Comparison of ENCODE assay signal across 6 cellular contexts in genomic region chr5:171413993-171414392, GRCh38. TPM values are rescaled to one million over a fixed set of nuclear protein-coding genes. Genes with fewer than 3 reads are reported as not detected.
DNase-seq lines count a peak whose midpoint lies in the region; ATAC-seq, FAIRE-seq and TF ChIP-seq lines count a peak whose summit lies in the region.
"Not testable (repeated sequence)": the region's sequence is repeated elsewhere in the genome, so short reads cannot be mapped to it uniquely, and the experiment has no call there.

No MANE protein-coding gene starts in this region.

- peak; percentile 2; the same call in 1 of the 3 replicates for ATAC-seq in K562
- not testable (repeated sequence) for ATAC-seq in HepG2; stimulated activated effector memory CD8-positive, alpha-beta T cell treated with anti-CD3 and anti-CD28 coated beads, Interleukin-12 subunit alpha, Interleukin-12 subunit beta, amount 100 ng/mL, for 72 hours

- H3K4me2 ChIP-seq in K562 (ENCODE audit: insufficient read depth, low read length); HepG2 (ENCODE audit: low read depth, low read length): not testable (repeated sequence)

- TF ChIP-seq CTCF in HEK293 (tag by site-specific recombination; IDR thresholded peaks at IDR 0.05); K562 (IDR thresholded peaks at IDR 0.05 in 2 of 3, conservative IDR thresholded peaks at IDR 0.05 in 1 of 3; ENCODE audit: insufficient read depth in 2 of 3, low read depth in 1 of 3, low read length in 3 of 3); HepG2 (CRISPR knock-in tag; IDR thresholded peaks at IDR 0.05): not testable (repeated sequence)

- peaks cover 36 to 50% of the 10 kb centered on the region in 2 experiments for H3K36me3 ChIP-seq in HEK293 (ENCODE audit: control insufficient read depth in 2 of 2, insufficient read depth in 1 of 2, low read length in 2 of 2)
- peaks cover 45% of the 10 kb centered on the region for H3K36me3 ChIP-seq in K562 (ENCODE audit: control insufficient read depth, insufficient read depth, low read length)
- peaks cover 5 to 40% of the 10 kb centered on the region in 2 experiments; a peak in 4 of 5 replicates for H3K36me3 ChIP-seq in HepG2 (replicated peaks in 1 of 2; ENCODE audit: control insufficient read depth in 1 of 2, insufficient read depth in 2 of 2, low read length in 2 of 2)

- DNase-seq in activated CD8-positive, alpha-beta memory T cell treated with anti-CD3 and anti-CD28 coated beads, Interleukin-2, amount 50 U/mL, for 48 hours, result peak; percentile 54
- DNase-seq in K562 (ENCODE audit: extremely low read depth in 1 of 4, low spot score in 3 of 4); HepG2 (ENCODE audit: low spot score); stimulated activated effector memory CD8-positive, alpha-beta T cell treated with anti-CD3 and anti-CD28 coated beads, Interleukin-12 subunit alpha, Interleukin-12 subunit beta, amount 100 ng/mL, for 72 hours (ENCODE audit: low spot score in 2 of 2): not testable (repeated sequence)

- POLR2A ChIA-PET in HEK293 (lab: Yijun Ruan, JAX), result interaction anchor here (1.3 kb wide), 1 partner anchor 27 kb away, joined by 3 read pairs; no protein-coding TSS in a partner anchor
- POLR2A ChIA-PET in K562 (lab: Yijun Ruan, JAX), result interaction anchor here (0.8 to 2.0 kb wide), 3 partner anchors 9 to 26 kb away, joined by 3 to 8 read pairs (median 6); no protein-coding TSS in a partner anchor
- POLR2A ChIA-PET in HepG2 (lab: Yijun Ruan, JAX), result not testable (repeated sequence)

- TF ChIP-seq POLR2A in K562 (conservative IDR thresholded peaks at IDR 0.05); HepG2 (IDR thresholded peaks at IDR 0.05; ENCODE audit: insufficient read depth in 1 of 2, low read depth in 2 of 2, low read length in 2 of 2): not testable (repeated sequence)

- TF ChIP-seq RAD21 in K562 (CRISPR knock-in tag; conservative IDR thresholded peaks at IDR 0.05 in 1 of 2, IDR thresholded peaks at IDR 0.05 in 1 of 2); HepG2 (CRISPR knock-in tag; IDR thresholded peaks at IDR 0.05): not testable (repeated sequence)

- not testable (repeated sequence) for H3K27me3 Mint-ChIP-seq in activated naive CD4-positive, alpha-beta T cell treated with anti-CD3 and anti-CD28 coated beads, Interleukin-2, amount 50 U/mL, for 24 hours

- H3K36me3 Mint-ChIP-seq in activated naive CD4-positive, alpha-beta T cell treated with anti-CD3 and anti-CD28 coated beads, Interleukin-2, amount 50 U/mL, for 24 hours, result peaks cover 23% of the 10 kb centered on the region
- peaks cover 70% of the 10 kb centered on the region for H3K36me3 Mint-ChIP-seq in stimulated activated effector memory CD8-positive, alpha-beta T cell treated with anti-CD3 and anti-CD28 coated beads, Interleukin-12 subunit alpha, Interleukin-12 subunit beta, amount 100 ng/mL, for 72 hours

- CTCF ChIA-PET in HEK293 (lab: Yijun Ruan, JAX), result interaction anchor here (0.5 to 1.2 kb wide), 4 partner anchors 14 to 330 kb away, joined by 3 read pairs; no protein-coding TSS in a partner anchor
- CTCF ChIA-PET in K562 (lab: Yijun Ruan, JAX; ENCODE audit: low intra/inter-chr PET ratio), result interaction anchor here (0.6 kb wide), 1 partner anchor 64 kb away, joined by 4 read pairs; no protein-coding TSS in a partner anchor
- CTCF ChIA-PET in HepG2 (lab: Yijun Ruan, JAX; ENCODE audit: low intra/inter-chr PET ratio, low total read pairs), result not testable (repeated sequence)

- H3K4me3 ChIP-seq in HEK293 (ENCODE audit: low read depth, low read length); K562; HepG2 (replicated peaks in 1 of 3; ENCODE audit: insufficient read depth in 1 of 3, low read depth in 2 of 3, low read length in 3 of 3): not testable (repeated sequence)

- intact Hi-C loops in K562 (cut with micrococcal nuclease); HepG2 (cut with micrococcal nuclease; ENCODE audit: unreplicated experiment): not testable (repeated sequence)

- TF ChIP-seq EP300 in K562 (IDR thresholded peaks at IDR 0.05; ENCODE audit: low read length); HepG2 (IDR thresholded peaks at IDR 0.05; ENCODE audit: low read depth in 2 of 2, low read length in 2 of 2); HepG2 (CRISPR knock-in tag; IDR thresholded peaks at IDR 0.05; ENCODE audit: borderline replicate concordance): not testable (repeated sequence)

- not testable (repeated sequence) for H3K9me1 ChIP-seq in K562 (ENCODE audit: control insufficient read depth, insufficient read depth, low read length)

- BruUV-seq in K562 (replicated peaks; lab: Mats Ljungman, UMichigan); HepG2 (replicated peaks; lab: Mats Ljungman, UMichigan): not testable (repeated sequence)

- H4K20me1 ChIP-seq in K562 (replicated peaks; ENCODE audit: control insufficient read depth, insufficient read depth, low read length) (peaks cover 19% of the 10 kb centered on the region), HepG2 (ENCODE audit: insufficient read depth, low read length) (peaks cover 56% of the 10 kb centered on the region)

- H3K4me1 ChIP-seq in HEK293 (ENCODE audit: control insufficient read depth, insufficient read depth, low read length); HepG2 (ENCODE audit: insufficient read depth, low read length): not testable (repeated sequence)
- peaks cover 7 to 10% of the 10 kb centered on the region in 2 experiments; a peak in 4 of 5 replicates for H3K4me1 ChIP-seq in K562 (replicated peaks in 1 of 2; ENCODE audit: control insufficient read depth in 2 of 2, insufficient read depth in 2 of 2, low read length in 2 of 2)

- peaks cover 30% of the 10 kb centered on the region for H3K4me1 Mint-ChIP-seq in activated naive CD4-positive, alpha-beta T cell treated with anti-CD3 and anti-CD28 coated beads, Interleukin-2, amount 50 U/mL, for 24 hours
- peaks cover 12% of the 10 kb centered on the region for H3K4me1 Mint-ChIP-seq in stimulated activated effector memory CD8-positive, alpha-beta T cell treated with anti-CD3 and anti-CD28 coated beads, Interleukin-12 subunit alpha, Interleukin-12 subunit beta, amount 100 ng/mL, for 72 hours

- H3K9me3 ChIP-seq in HEK293 (ENCODE audit: control insufficient read depth, insufficient read depth, low read depth, low read length); K562 (replicated peaks; ENCODE audit: control insufficient read depth, insufficient read depth, low read depth, low read length); HepG2 (ENCODE audit: low read length): not testable (repeated sequence)

- in situ Hi-C loops in K562 (cut with MboI), result loop anchor here (10.0 kb wide), 1 partner anchor 621 kb away; no protein-coding TSS in a partner anchor
- in situ Hi-C loops in HepG2 (cut with HindIII; ENCODE audit: extremely low pct_ligation_motif_present, low pct_unique_long_range_greater_than_20kb), result not testable (repeated sequence)

- H3K27ac Mint-ChIP-seq in activated naive CD4-positive, alpha-beta T cell treated with anti-CD3 and anti-CD28 coated beads, Interleukin-2, amount 50 U/mL, for 24 hours, result peak overlapping the region; percentile 68
- peak overlapping the region; percentile 54 for H3K27ac Mint-ChIP-seq in stimulated activated effector memory CD8-positive, alpha-beta T cell treated with anti-CD3 and anti-CD28 coated beads, Interleukin-12 subunit alpha, Interleukin-12 subunit beta, amount 100 ng/mL, for 72 hours

- H3K79me2 ChIP-seq in K562 (ENCODE audit: control insufficient read depth, insufficient read depth, low read length) (peaks cover 11% of the 10 kb centered on the region), HepG2 (ENCODE audit: insufficient read depth, low read length) (peaks cover 10% of the 10 kb centered on the region)

- not testable (repeated sequence) for H3K27me3 ChIP-seq in K562 (ENCODE audit: control insufficient read depth in 2 of 2, insufficient read depth in 2 of 2, low read length in 2 of 2); HepG2 (ENCODE audit: control insufficient read depth in 1 of 2, insufficient read depth in 2 of 2, low read length in 2 of 2)

- not testable (repeated sequence) for H2AFZ ChIP-seq in K562 (ENCODE audit: low read depth, low read length); HepG2 (ENCODE audit: low read length)

- not testable (repeated sequence) for H3K27ac ChIP-seq in HEK293 (ENCODE audit: extremely low read depth, low read depth, low read length); K562 (ENCODE audit: extremely low read depth, low read depth, low read length); HepG2 (ENCODE audit: extremely low read length, insufficient read depth, low read length)

- not testable (repeated sequence) for H3K9me3 Mint-ChIP-seq in activated naive CD4-positive, alpha-beta T cell treated with anti-CD3 and anti-CD28 coated beads, Interleukin-2, amount 50 U/mL, for 24 hours; stimulated activated effector memory CD8-positive, alpha-beta T cell treated with anti-CD3 and anti-CD28 coated beads, Interleukin-12 subunit alpha, Interleukin-12 subunit beta, amount 100 ng/mL, for 72 hours

- not testable (repeated sequence) for H3K9ac ChIP-seq in K562 (ENCODE audit: insufficient read depth in 1 of 2, low read depth in 2 of 2, low read length in 2 of 2); HepG2 (ENCODE audit: insufficient read depth, low read depth, low read length)

- 39% methylated on average over 5 of the region's 5 CpGs for WGBS in K562 (ENCODE audit: insufficient coverage, low coverage, missing lambda C conversion rate)
- 93% methylated on average over 5 of the region's 5 CpGs for WGBS in HepG2 (ENCODE audit: low lambda C conversion rate)

- peak overlapping the region; percentile 23 for H3K4me3 Mint-ChIP-seq in activated naive CD4-positive, alpha-beta T cell treated with anti-CD3 and anti-CD28 coated beads, Interleukin-2, amount 50 U/mL, for 24 hours
- H3K4me3 Mint-ChIP-seq in stimulated activated effector memory CD8-positive, alpha-beta T cell treated with anti-CD3 and anti-CD28 coated beads, Interleukin-12 subunit alpha, Interleukin-12 subunit beta, amount 100 ng/mL, for 72 hours, result not testable (repeated sequence)

- not testable (repeated sequence) for FAIRE-seq in K562 (lab: Jason Lieb, UNC); HepG2 (lab: Jason Lieb, UNC)

RNA-seq across cellular contexts. Expression of gene FGF18, which starts 5.5 kb away (rescaled TPM):
- 0.21 TPM in 1 of 2 replicates, not detected in the other for total RNA-seq in K562 (2011; cell fraction: chromatin; rRNA removed; ENCODE audit: low replicate concordance)
- 0.17 TPM in 1 of 2 replicates, not detected in the other for total RNA-seq in K562 (2011; cell fraction: nucleolus; rRNA removed)
- not detected in 2 replicates for total RNA-seq in K562 (2011; cell fraction: nucleoplasm; rRNA removed)
- 0.05 TPM in 1 of 2 replicates, not detected in the other for total RNA-seq in K562 (2014; rRNA removed)
- not detected in 2 replicates for total RNA-seq in K562 (2014; rRNA removed; fragmentation: Illumina TruSeq; extraction: Trizol)
- not detected in 2 replicates for total RNA-seq in K562 (2015; rRNA removed; fragmentation: Illumina TruSeq; extraction: Trizol)
- total RNA-seq in K562 (2021), result 0.18 TPM in 1 of 2 replicates, not detected in the other
- polyA plus RNA-seq in K562 (2011; rRNA removed), result not detected in 2 replicates
- 0.06 TPM in 1 of 2 replicates, not detected in the other for polyA plus RNA-seq in K562 (2011; cell fraction: cytosol; rRNA removed)
- 0.11 and 0.22 TPM in 2 replicates for polyA plus RNA-seq in K562 (2011; cell fraction: nucleus; rRNA removed)
- 0.04 and 0.05 TPM in 2 replicates for polyA plus RNA-seq in K562 (2012)
- not detected in 2 replicates for polyA plus RNA-seq in K562 (2014; fragmentation: Illumina TruSeq; extraction: Trizol)
- polyA plus RNA-seq in K562 (2014; fragmentation: Nextera tagmentation; extraction: Ambion mirVana), result not detected
- polyA plus RNA-seq in K562 (2014; rRNA removed), result 0.11 TPM in 1 of 2 replicates, not detected in the other
- polyA minus RNA-seq in K562 (2011; rRNA and poly(A)+ RNA removed), result not detected in 2 replicates
- polyA minus RNA-seq in K562 (2011; cell fraction: cytosol; rRNA and poly(A)+ RNA removed), result not detected in 2 replicates
- 0.13 and 0.22 TPM in 2 replicates for polyA minus RNA-seq in K562 (2011; cell fraction: nucleus; rRNA and poly(A)+ RNA removed)
- total RNA-seq in HepG2 (2016; rRNA removed; fragmentation: Illumina TruSeq; extraction: Trizol), result not detected in 2 replicates
- not detected in 2 replicates for total RNA-seq in HepG2 (2016; cell fraction: cytosol; rRNA removed; fragmentation: Illumina TruSeq; extraction: Trizol; ENCODE audit: low read depth)
- total RNA-seq in HepG2 (2016; cell fraction: insoluble cytoplasmic fraction; rRNA removed; fragmentation: Illumina TruSeq; extraction: Trizol), result not detected in 2 replicates
- total RNA-seq in HepG2 (2016; cell fraction: membrane; rRNA removed; fragmentation: Illumina TruSeq; extraction: Trizol), result not detected in 2 replicates
- total RNA-seq in HepG2 (2016; cell fraction: nucleus; rRNA removed; fragmentation: Illumina TruSeq; extraction: Trizol), result not detected in 2 replicates
- 0.04 TPM in 1 of 2 replicates, not detected in the other for polyA plus RNA-seq in HepG2 (2011; rRNA removed)
- polyA plus RNA-seq in HepG2 (2011; cell fraction: cytosol; rRNA removed), result not detected in 2 replicates
- polyA plus RNA-seq in HepG2 (2011; cell fraction: nucleus; rRNA removed), result 0.05 and 0.24 TPM in 2 replicates
- 0.08 TPM in 1 of 2 replicates, not detected in the other for polyA plus RNA-seq in HepG2 (2012)
- 0.06 TPM in 1 of 2 replicates, not detected in the other for polyA plus RNA-seq in HepG2 (2016; cell fraction: cytosol; fragmentation: Illumina TruSeq; extraction: Trizol; ENCODE audit: low read depth)
- polyA plus RNA-seq in HepG2 (2016; cell fraction: insoluble cytoplasmic fraction; fragmentation: Illumina TruSeq; extraction: Trizol; ENCODE audit: low read depth), result not detected in 2 replicates
- 0.09 TPM in 1 of 2 replicates, not detected in the other for polyA plus RNA-seq in HepG2 (2016; cell fraction: membrane; fragmentation: Illumina TruSeq; extraction: Trizol; ENCODE audit: low read depth)
- not detected in 2 replicates for polyA plus RNA-seq in HepG2 (2016; cell fraction: nucleus; fragmentation: Illumina TruSeq; extraction: Trizol; ENCODE audit: insufficient read depth, low read depth)
- polyA minus RNA-seq in HepG2 (2011; rRNA and poly(A)+ RNA removed; ENCODE audit: low replicate concordance), result not detected in 2 replicates
- polyA minus RNA-seq in HepG2 (2011; cell fraction: cytosol; rRNA and poly(A)+ RNA removed), result not detected in 2 replicates
- polyA minus RNA-seq in HepG2 (2011; cell fraction: nucleus; rRNA and poly(A)+ RNA removed), result not detected in 2 replicates

RNA-seq across cellular contexts. Expression of gene NPM1, which starts 26.3 kb away (rescaled TPM):
- total RNA-seq in K562 (2011; cell fraction: chromatin; rRNA removed; ENCODE audit: low replicate concordance), result 380 and 708 TPM in 2 replicates
- total RNA-seq in K562 (2011; cell fraction: nucleolus; rRNA removed), result 320 and 388 TPM in 2 replicates
- 349 and 479 TPM in 2 replicates for total RNA-seq in K562 (2011; cell fraction: nucleoplasm; rRNA removed)
- total RNA-seq in K562 (2014; rRNA removed) (2,275 and 2,438 TPM in 2 replicates), K562 (2014; rRNA removed; fragmentation: Illumina TruSeq; extraction: Trizol) (6,105 and 6,135 TPM in 2 replicates), K562 (2015; rRNA removed; fragmentation: Illumina TruSeq; extraction: Trizol) (5,186 and 5,639 TPM in 2 replicates), K562 (2021) (2,894 and 2,951 TPM in 2 replicates), HepG2 (2016; rRNA removed; fragmentation: Illumina TruSeq; extraction: Trizol) (3,353 and 5,553 TPM in 2 replicates)
- polyA plus RNA-seq in K562 (2011; rRNA removed) (2,553 and 3,164 TPM in 2 replicates), K562 (2014; fragmentation: Illumina TruSeq; extraction: Trizol) (4,182 and 5,696 TPM in 2 replicates), K562 (2014; fragmentation: Nextera tagmentation; extraction: Ambion mirVana) (1,000 to 10,000 TPM; 4,099 to 6,909 TPM), K562 (2014; rRNA removed) (2,789 and 6,654 TPM in 2 replicates), HepG2 (2011; rRNA removed) (1,684 and 2,047 TPM in 2 replicates)
- polyA plus RNA-seq in K562 (2011; cell fraction: cytosol; rRNA removed), result 324 and 4,326 TPM in 2 replicates
- 680 and 968 TPM in 2 replicates for polyA plus RNA-seq in K562 (2011; cell fraction: nucleus; rRNA removed)
- 3,341 and 5,906 TPM in 2 replicates for polyA plus RNA-seq in K562 (2012)
- polyA minus RNA-seq in K562 (2011; rRNA and poly(A)+ RNA removed), result 1,992 and 2,499 TPM in 2 replicates
- 3,102 and 3,979 TPM in 2 replicates for polyA minus RNA-seq in K562 (2011; cell fraction: cytosol; rRNA and poly(A)+ RNA removed)
- 305 and 418 TPM in 2 replicates for polyA minus RNA-seq in K562 (2011; cell fraction: nucleus; rRNA and poly(A)+ RNA removed)
- 762 and 941 TPM in 2 replicates for total RNA-seq in HepG2 (2016; cell fraction: cytosol; rRNA removed; fragmentation: Illumina TruSeq; extraction: Trizol; ENCODE audit: low read depth)
- total RNA-seq in HepG2 (2016; cell fraction: insoluble cytoplasmic fraction; rRNA removed; fragmentation: Illumina TruSeq; extraction: Trizol), result 3,423 and 5,528 TPM in 2 replicates
- total RNA-seq in HepG2 (2016; cell fraction: membrane; rRNA removed; fragmentation: Illumina TruSeq; extraction: Trizol), result 1,613 and 2,053 TPM in 2 replicates
- total RNA-seq in HepG2 (2016; cell fraction: nucleus; rRNA removed; fragmentation: Illumina TruSeq; extraction: Trizol), result 1,233 and 1,301 TPM in 2 replicates
- polyA plus RNA-seq in HepG2 (2011; cell fraction: cytosol; rRNA removed), result 2,726 and 4,334 TPM in 2 replicates
- polyA plus RNA-seq in HepG2 (2011; cell fraction: nucleus; rRNA removed), result 901 and 998 TPM in 2 replicates
- 3,095 and 3,791 TPM in 2 replicates for polyA plus RNA-seq in HepG2 (2012)
- polyA plus RNA-seq in HepG2 (2016; cell fraction: cytosol; fragmentation: Illumina TruSeq; extraction: Trizol; ENCODE audit: low read depth), result 990 and 1,054 TPM in 2 replicates
- 5,889 and 6,211 TPM in 2 replicates for polyA plus RNA-seq in HepG2 (2016; cell fraction: insoluble cytoplasmic fraction; fragmentation: Illumina TruSeq; extraction: Trizol; ENCODE audit: low read depth)
- 1,669 and 1,931 TPM in 2 replicates for polyA plus RNA-seq in HepG2 (2016; cell fraction: membrane; fragmentation: Illumina TruSeq; extraction: Trizol; ENCODE audit: low read depth)
- polyA plus RNA-seq in HepG2 (2016; cell fraction: nucleus; fragmentation: Illumina TruSeq; extraction: Trizol; ENCODE audit: insufficient read depth, low read depth), result 1,818 and 1,822 TPM in 2 replicates
- polyA minus RNA-seq in HepG2 (2011; rRNA and poly(A)+ RNA removed; ENCODE audit: low replicate concordance), result 1,398 and 1,793 TPM in 2 replicates
- polyA minus RNA-seq in HepG2 (2011; cell fraction: cytosol; rRNA and poly(A)+ RNA removed), result 3,161 and 4,136 TPM in 2 replicates
- polyA minus RNA-seq in HepG2 (2011; cell fraction: nucleus; rRNA and poly(A)+ RNA removed), result 529 and 590 TPM in 2 replicates
